11 cellular contexts compared by ENCODE assay signal in genomic region chr12:131229426-131230339, GRCh38.
A peak's percentile ranks its signal among the peaks of the same experiment; 100 is the strongest.
DNase-seq lines count a peak whose midpoint lies in the region; ATAC-seq and TF ChIP-seq lines count a peak whose summit lies in the region.
"Had no signal": no experiment of that assay in that cellular context is flagged by ENCODE, and none has a peak within 500 bp of the region (broad histone marks: within the 10 kb centered on the region; RNA-seq: fewer than 3 reads in every experiment).

No MANE protein-coding gene starts in this region.

- peaks cover 2% of the 10 kb centered on the region for H3K4me1 Mint-ChIP-seq in activated CD4-positive, alpha-beta T cell treated with anti-CD3 and anti-CD28 coated beads, Interleukin-2, amount 10 ng/mL, durations not matched to agents 24 days and 14 days

- H3K36me3 ChIP-seq in Panc1 (ENCODE audit: control insufficient read depth, insufficient read depth, low read length) = no peaks in the 10 kb centered on the region
- no peaks in the 10 kb centered on the region for H3K36me3 ChIP-seq in left ventricle myocardium inferior
- H3K36me3 ChIP-seq in trophoblast cell (ENCODE audit: control insufficient read depth in 1 of 2, insufficient read depth in 2 of 2, low read length in 2 of 2) = no peaks in the 10 kb centered on the region

- H3K23ac ChIP-seq in trophoblast cell (ENCODE audit: low read length) = no peak overlapping the region

- H4K91ac ChIP-seq in trophoblast cell (ENCODE audit: low read depth, low read length) = no peak overlapping the region

- H3K18ac ChIP-seq in trophoblast cell (ENCODE audit: low read length) = no peak overlapping the region

- H3K27me3 ChIP-seq in Panc1 (ENCODE audit: control insufficient read depth, insufficient read depth, low read length) (no peaks in the 10 kb centered on the region), left ventricle myocardium inferior (ENCODE audit: low read depth) (peaks cover 44% of the 10 kb centered on the region), trophoblast cell (ENCODE audit: insufficient read depth, low read length) (no peaks in the 10 kb centered on the region)

- H4K12ac ChIP-seq in trophoblast cell (ENCODE audit: low read depth, low read length) = no peak overlapping the region

- H3K4ac ChIP-seq in trophoblast cell (ENCODE audit: low read depth, low read length) = no peak overlapping the region

- H3K27me3 Mint-ChIP-seq in activated CD4-positive, alpha-beta T cell treated with anti-CD3 and anti-CD28 coated beads, Interleukin-2, amount 10 ng/mL, durations not matched to agents 24 days and 14 days = no peaks in the 10 kb centered on the region

- no peaks in the 10 kb centered on the region for H3K79me2 ChIP-seq in trophoblast cell (ENCODE audit: control insufficient read depth, insufficient read depth, low read length, poor library complexity)

- no peak overlapping the region for H3K4me3 Mint-ChIP-seq in activated CD4-positive, alpha-beta T cell treated with anti-CD3 and anti-CD28 coated beads, Interleukin-2, amount 10 ng/mL, durations not matched to agents 24 days and 14 days

- no peak overlapping the region for H2BK120ac ChIP-seq in trophoblast cell (ENCODE audit: insufficient read depth, low read length, poor library complexity)

- H2BK12ac ChIP-seq in trophoblast cell (ENCODE audit: low read length) = no peak overlapping the region

- POLR2A ChIA-PET in Panc1 (lab: Charles Lee) = no interaction called here

- DNase-seq in Panc1 (ENCODE audit: low read depth, low spot score) = no peak
- DNase-seq in left ventricle myocardium inferior = peak; percentile 49
- no peak for DNase-seq in trophoblast cell
- DNase-seq in NCI-H2107 (lab: John Stamatoyannopoulos, UW) = no peak
- DNase-seq in middle frontal gyrus (ENCODE audit: extremely low spot score, low spot score) = no peak
- no peak for DNase-seq in activated CD4-positive, alpha-beta T cell treated with anti-CD3 and anti-CD28 coated beads, Interleukin-2, amount 10 ng/mL, durations not matched to agents 24 days and 14 days
- DNase-seq in GM19240 (ENCODE audit: insufficient read length, low spot score) = no peak
- DNase-seq: COR-L47, left colon, NCI-H1048 had no signal

- no peak overlapping the region for H2AK5ac ChIP-seq in trophoblast cell (ENCODE audit: low read length)

- H3K14ac ChIP-seq in trophoblast cell (ENCODE audit: low read length) = no peak overlapping the region

- H3K4me2 ChIP-seq in trophoblast cell (ENCODE audit: low read length) = peak overlapping the region; percentile 33

- H2BK5ac ChIP-seq in trophoblast cell (ENCODE audit: low read depth, low read length, poor library complexity) = no peak overlapping the region

- no peak overlapping the region for H3K27ac Mint-ChIP-seq in activated CD4-positive, alpha-beta T cell treated with anti-CD3 and anti-CD28 coated beads, Interleukin-2, amount 10 ng/mL, durations not matched to agents 24 days and 14 days

- CTCF ChIA-PET in Panc1 (lab: Charles Lee) = interaction anchor here (0.6 kb wide), 1 partner anchor 47 kb away, joined by 3 read pairs; no protein-coding TSS in a partner anchor

- H3K9me3 ChIP-seq in Panc1 (ENCODE audit: control insufficient read depth, insufficient read depth, low read depth, low read length) (no peaks in the 10 kb centered on the region), left ventricle myocardium inferior (replicated peaks) (peaks cover 10% of the 10 kb centered on the region), trophoblast cell (ENCODE audit: insufficient read depth, low read depth, low read length) (peaks cover 4% of the 10 kb centered on the region)

- peak; percentile 67 for ATAC-seq in GM18511 (IDR thresholded peaks at IDR 0.05; ENCODE audit: unreplicated experiment)
- ATAC-seq in Panc1 = 0 out of 2 replicates have a peak, but pooled peaks have one; percentile 48
- ATAC-seq: left colon had no signal

- H3K9me3 Mint-ChIP-seq in activated CD4-positive, alpha-beta T cell treated with anti-CD3 and anti-CD28 coated beads, Interleukin-2, amount 10 ng/mL, durations not matched to agents 24 days and 14 days = no peaks in the 10 kb centered on the region

- H3K4me1 ChIP-seq in Panc1 (ENCODE audit: control insufficient read depth, insufficient read depth, low read length) = no peaks in the 10 kb centered on the region
- H3K4me1 ChIP-seq in left ventricle myocardium inferior = peaks cover 21% of the 10 kb centered on the region
- H3K4me1 ChIP-seq in trophoblast cell (ENCODE audit: control insufficient read depth in 1 of 2, insufficient read depth in 2 of 2, low read length in 2 of 2) = peaks cover 0 to 7% of the 10 kb centered on the region in 2 experiments

- no peak overlapping the region for H3K9ac ChIP-seq in trophoblast cell (ENCODE audit: low read length)

- H4K8ac ChIP-seq in trophoblast cell (ENCODE audit: low read depth, low read length) = no peak overlapping the region

- WGBS in trophoblast cell (ENCODE audit: extremely low coverage, insufficient coverage, insufficient read length) = no CpG with 5 or more reads among the region's 17 CpGs

- TF ChIP-seq CTCF in Panc1 (IDR thresholded peaks at IDR 0.05) = no peak
- TF ChIP-seq CTCF in left ventricle myocardium inferior (IDR thresholded peaks at IDR 0.05; ENCODE audit: borderline replicate concordance) = no peak

- H3K27ac ChIP-seq in Panc1 (ENCODE audit: low read length) = no peak overlapping the region
- H3K27ac ChIP-seq in left ventricle myocardium inferior (replicated peaks) = peak overlapping the region; percentile 66
- no peak overlapping the region for H3K27ac ChIP-seq in trophoblast cell (ENCODE audit: low read depth, low read length)

- no peak overlapping the region for H2AFZ ChIP-seq in trophoblast cell (ENCODE audit: insufficient read depth, low read length, poor library complexity)

- no TSS peak for BruUV-seq in Panc1 (replicated peaks; lab: Mats Ljungman, UMichigan)

- in situ Hi-C loops in Panc1 (cut with HindIII; ENCODE audit: low pct_unique_long_range_greater_than_20kb, low sequenced_read_pairs) = no loop called here

- intact Hi-C loops in Panc1 (cut with micrococcal nuclease; ENCODE audit: unreplicated experiment) (no loop called here), left ventricle myocardium inferior (cut with micrococcal nuclease) (no loop called here)
- intact Hi-C loops in activated CD4-positive, alpha-beta T cell treated with anti-CD3 and anti-CD28 coated beads, Interleukin-2, amount 10 ng/mL, durations not matched to agents 24 days and 14 days (cut with micrococcal nuclease) = no loop called here

- H3K4me3 ChIP-seq in Panc1 (ENCODE audit: low read depth in 2 of 2, low read length in 2 of 2) (no peak overlapping the region), left ventricle myocardium inferior (no peak overlapping the region), trophoblast cell (ENCODE audit: low read depth, low read length) (no peak overlapping the region)

- H3K36me3 Mint-ChIP-seq in activated CD4-positive, alpha-beta T cell treated with anti-CD3 and anti-CD28 coated beads, Interleukin-2, amount 10 ng/mL, durations not matched to agents 24 days and 14 days (ENCODE audit: low read depth) = no peaks in the 10 kb centered on the region

- no peaks in the 10 kb centered on the region for H3K79me1 ChIP-seq in trophoblast cell (ENCODE audit: low read length)
